In the genomic region with DNA sequence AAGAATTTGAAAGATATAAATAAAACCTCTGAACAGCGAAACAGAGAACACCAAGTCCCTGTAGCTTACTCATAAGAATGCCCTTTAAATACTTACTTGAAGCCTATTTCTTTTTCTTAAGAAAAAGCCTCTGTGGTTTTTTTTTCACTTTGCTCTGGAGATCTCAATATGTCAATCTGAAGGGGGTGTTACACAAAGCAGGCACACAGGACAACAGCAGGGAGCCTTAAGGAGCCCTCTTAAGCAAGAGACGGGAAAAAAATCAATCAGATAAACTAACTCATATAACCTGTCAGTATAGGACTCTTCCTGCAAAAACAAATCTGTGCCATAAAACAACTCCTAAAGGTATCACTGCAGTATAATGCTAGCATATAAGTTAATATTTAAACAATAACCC, we compare ENCODE assay signal across 25 cellular contexts.
"Had no signal": no experiment of that assay in that cellular context is flagged by ENCODE, and none has a peak within 500 bp of the region (broad histone marks: within the 10 kb centered on the region; RNA-seq: fewer than 3 reads in every experiment).

No MANE protein-coding gene starts in this region.

- H3K27me3 ChIP-seq: esophagus squamous epithelium, heart right ventricle, spleen, tibial nerve had no signal

- H3K9me3 Mint-ChIP-seq: neural crest cell, WTC11 had no signal

- H3K4me3 ChIP-seq: esophagus squamous epithelium, heart right ventricle, spleen, tibial nerve had no signal

- H3K4me3 Mint-ChIP-seq: activated CD8-positive, alpha-beta memory T cell treated with anti-CD3 and anti-CD28 coated beads, Interleukin-2, amount 10 ng/mL, durations not matched to agents 7 days and 5 days; activated CD8-positive, alpha-beta T cell treated with anti-CD3 and anti-CD28 coated beads, Interleukin-2, amount 10 ng/mL, durations not matched to agents 7 days and 5 days; activated naive CD4-positive, alpha-beta T cell treated with anti-CD3 and anti-CD28 coated beads, Interleukin-2, amount 50 U/mL, for 24 hours; activated naive CD8-positive, alpha-beta T cell treated with anti-CD3 and anti-CD28 coated beads, Interleukin-2, amount 50 U/mL, for 24 hours; central memory CD8-positive, alpha-beta T cell; dendritic cell treated with granulocyte-macrophage colony-stimulating factor and Interleukin-4, amounts not matched to agents 40 ng/mL and 50 ng/mL, for 4 days; naive thymus-derived CD4-positive, alpha-beta T cell; neural crest cell; T-helper 17 cell; WTC11 had no signal

- H3K27ac ChIP-seq: esophagus squamous epithelium, heart right ventricle, spleen, tibial nerve had no signal

- DNase-seq: activated CD4-positive, alpha-beta T cell treated with anti-CD3 and anti-CD28 coated beads for 1 hour; activated CD4-positive, alpha-beta T cell treated with anti-CD3 and anti-CD28 coated beads, Interleukin-2, amount 50 U/mL, for 1 hour; activated CD8-positive, alpha-beta memory T cell treated with anti-CD3 and anti-CD28 coated beads, Interleukin-2, amount 10 ng/mL, durations not matched to agents 7 days and 5 days; activated CD8-positive, alpha-beta T cell treated with anti-CD3 and anti-CD28 coated beads, Interleukin-2, amount 10 ng/mL, durations not matched to agents 7 days and 5 days; activated naive CD8-positive, alpha-beta T cell treated with anti-CD3 and anti-CD28 coated beads, Interleukin-2, amount 50 U/mL, for 24 hours; activated T-cell treated with anti-CD3 and anti-CD28 coated beads, Interleukin-2, amount 50 U/mL, for 48 hours; esophagus squamous epithelium; foreskin melanocyte; heart right ventricle; midbrain; naive thymus-derived CD4-positive, alpha-beta T cell; posterior cingulate gyrus; right cardiac atrium; stimulated activated naive CD4-positive, alpha-beta T cell treated with Interleukin-2 at 50 U/mL for 16 hours; T-helper 17 cell; T1000 had no signal

- H3K36me3 ChIP-seq: esophagus squamous epithelium, heart right ventricle, spleen, tibial nerve had no signal

- H3K27ac Mint-ChIP-seq: activated CD8-positive, alpha-beta memory T cell treated with anti-CD3 and anti-CD28 coated beads, Interleukin-2, amount 10 ng/mL, durations not matched to agents 7 days and 5 days; activated CD8-positive, alpha-beta T cell treated with anti-CD3 and anti-CD28 coated beads, Interleukin-2, amount 10 ng/mL, durations not matched to agents 7 days and 5 days; activated naive CD4-positive, alpha-beta T cell treated with anti-CD3 and anti-CD28 coated beads, Interleukin-2, amount 50 U/mL, for 24 hours; activated naive CD8-positive, alpha-beta T cell treated with anti-CD3 and anti-CD28 coated beads, Interleukin-2, amount 50 U/mL, for 24 hours; activated T-helper 2 cell treated with anti-CD3 and anti-CD28 coated beads, Interferon-gamma antibody, Interleukin-2, Interleukin-4, amounts not matched to agents 10 μg/mL and 5 μg/mL and 100 μg/mL, durations not matched to agents 14 hours and 24 hours and 36 hours; dendritic cell treated with granulocyte-macrophage colony-stimulating factor and Interleukin-4, amounts not matched to agents 40 ng/mL and 50 ng/mL, for 4 days; naive thymus-derived CD4-positive, alpha-beta T cell; T-helper 17 cell; WTC11 had no signal

- H3K9me3 ChIP-seq: esophagus squamous epithelium, spleen, tibial nerve had no signal

- H3K36me3 Mint-ChIP-seq: activated CD8-positive, alpha-beta memory T cell treated with anti-CD3 and anti-CD28 coated beads, Interleukin-2, amount 10 ng/mL, durations not matched to agents 7 days and 5 days; activated naive CD4-positive, alpha-beta T cell treated with anti-CD3 and anti-CD28 coated beads, Interleukin-2, amount 50 U/mL, for 24 hours; naive thymus-derived CD4-positive, alpha-beta T cell; WTC11 had no signal

- H3K27me3 Mint-ChIP-seq: activated CD8-positive, alpha-beta memory T cell treated with anti-CD3 and anti-CD28 coated beads, Interleukin-2, amount 10 ng/mL, durations not matched to agents 7 days and 5 days; activated naive CD4-positive, alpha-beta T cell treated with anti-CD3 and anti-CD28 coated beads, Interleukin-2, amount 50 U/mL, for 24 hours; activated naive CD8-positive, alpha-beta T cell treated with anti-CD3 and anti-CD28 coated beads, Interleukin-2, amount 50 U/mL, for 24 hours; central memory CD8-positive, alpha-beta T cell; dendritic cell treated with granulocyte-macrophage colony-stimulating factor and Interleukin-4, amounts not matched to agents 40 ng/mL and 50 ng/mL, for 4 days; naive thymus-derived CD4-positive, alpha-beta T cell; T-helper 17 cell had no signal

- FAIRE-seq: bronchial epithelial cell had no signal

- H3K4me1 ChIP-seq: esophagus squamous epithelium, heart right ventricle, spleen, tibial nerve had no signal

- H3K4me1 Mint-ChIP-seq: activated CD8-positive, alpha-beta memory T cell treated with anti-CD3 and anti-CD28 coated beads, Interleukin-2, amount 10 ng/mL, durations not matched to agents 7 days and 5 days; activated naive CD4-positive, alpha-beta T cell treated with anti-CD3 and anti-CD28 coated beads, Interleukin-2, amount 50 U/mL, for 24 hours; activated naive CD8-positive, alpha-beta T cell treated with anti-CD3 and anti-CD28 coated beads, Interleukin-2, amount 50 U/mL, for 24 hours; central memory CD8-positive, alpha-beta T cell; naive thymus-derived CD4-positive, alpha-beta T cell; T-helper 17 cell; WTC11 had no signal
